ENCODE assay signal across 30 cellular contexts in genomic region chr17:69188796-69189195, GRCh38. TPM values are rescaled to one million over a fixed set of nuclear protein-coding genes. Genes with fewer than 3 reads are reported as not detected.
"Had no signal": no experiment of that assay in that cellular context is flagged by ENCODE, and none has a peak within 500 bp of the region (broad histone marks: within the 10 kb centered on the region; RNA-seq: fewer than 3 reads in every experiment).

No MANE protein-coding gene starts in this region.

- H3K9me3 ChIP-seq: ovary, psoas muscle, right lobe of liver, sigmoid colon, stomach, thoracic aorta, thyroid gland, tibial nerve, upper lobe of left lung, vagina had no signal

- H3K9me3 Mint-ChIP-seq: naive B cell; naive thymus-derived CD8-positive, alpha-beta T cell; natural killer cell treated with Interleukin-12 subunit alpha and Interleukin-12 subunit beta and Interleukin-15 and Interleukin-18, amount 100 ng/mL, for 72 hours; stimulated activated effector memory CD8-positive, alpha-beta T cell treated with anti-CD3 and anti-CD28 coated beads, Interleukin-12 subunit alpha, Interleukin-12 subunit beta, amount 100 ng/mL, for 72 hours; stimulated activated naive B cell treated with anti-CD40 and anti-IgM and Interleukin-4, amounts not matched to agents 10 μg/mL and 1 μg/mL and 100 μg/mL, for 72 hours; stimulated activated naive CD8-positive, alpha-beta T cell treated with anti-CD3 and anti-CD28 coated beads, Interleukin-15, Interleukin-2, amounts not matched to agents 100 ng/mL and 50 ng/mL, for 24 hours had no signal

- H2AFZ ChIP-seq: parathyroid adenoma had no signal

- H3K27ac ChIP-seq: ovary, parathyroid adenoma, psoas muscle, right lobe of liver, sigmoid colon, stomach, thoracic aorta, thyroid gland, tibial nerve, upper lobe of left lung, vagina had no signal

- H3K27me3 Mint-ChIP-seq: naive B cell; naive thymus-derived CD8-positive, alpha-beta T cell; natural killer cell treated with Interleukin-12 subunit alpha and Interleukin-12 subunit beta and Interleukin-15 and Interleukin-18, amount 100 ng/mL, for 72 hours; progenitor cell of endocrine pancreas; stimulated activated naive B cell treated with anti-CD40 and anti-IgM and Interleukin-4, amounts not matched to agents 10 μg/mL and 1 μg/mL and 100 μg/mL, for 72 hours; stimulated activated naive CD8-positive, alpha-beta T cell treated with anti-CD3 and anti-CD28 coated beads, Interleukin-15, Interleukin-2, amounts not matched to agents 100 ng/mL and 50 ng/mL, for 24 hours had no signal

- H3K4me3 Mint-ChIP-seq: naive B cell; naive thymus-derived CD8-positive, alpha-beta T cell; natural killer cell treated with Interleukin-12 subunit alpha and Interleukin-12 subunit beta and Interleukin-15 and Interleukin-18, amount 100 ng/mL, for 72 hours; neural crest cell; stimulated activated effector memory CD8-positive, alpha-beta T cell treated with anti-CD3 and anti-CD28 coated beads, Interleukin-12 subunit alpha, Interleukin-12 subunit beta, amount 100 ng/mL, for 72 hours; stimulated activated naive B cell treated with anti-CD40 and anti-IgM and Interleukin-4, amounts not matched to agents 10 μg/mL and 1 μg/mL and 100 μg/mL, for 72 hours; stimulated activated naive CD8-positive, alpha-beta T cell treated with anti-CD3 and anti-CD28 coated beads, Interleukin-15, Interleukin-2, amounts not matched to agents 100 ng/mL and 50 ng/mL, for 24 hours had no signal

- H3K79me2 ChIP-seq: parathyroid adenoma had no signal

- ATAC-seq: naive thymus-derived CD8-positive, alpha-beta T cell; natural killer cell treated with Interleukin-12 subunit alpha and Interleukin-12 subunit beta and Interleukin-15 and Interleukin-18, amount 100 ng/mL, for 72 hours; psoas muscle; right cardiac atrium; right lobe of liver; stimulated activated effector memory CD8-positive, alpha-beta T cell treated with anti-CD3 and anti-CD28 coated beads, Interleukin-12 subunit alpha, Interleukin-12 subunit beta, amount 100 ng/mL, for 72 hours; stimulated activated naive B cell treated with anti-CD40 and anti-IgM and Interleukin-4, amounts not matched to agents 10 μg/mL and 1 μg/mL and 100 μg/mL, for 72 hours had no signal

- H3K27me3 ChIP-seq: ovary, right lobe of liver, sigmoid colon, stomach, thyroid gland, tibial nerve, upper lobe of left lung, vagina had no signal

- FAIRE-seq: small intestine, urothelium cell line had no signal

- H3K4me1 Mint-ChIP-seq: naive B cell; naive thymus-derived CD8-positive, alpha-beta T cell; stimulated activated effector memory CD8-positive, alpha-beta T cell treated with anti-CD3 and anti-CD28 coated beads, Interleukin-12 subunit alpha, Interleukin-12 subunit beta, amount 100 ng/mL, for 72 hours; stimulated activated naive B cell treated with anti-CD40 and anti-IgM and Interleukin-4, amounts not matched to agents 10 μg/mL and 1 μg/mL and 100 μg/mL, for 72 hours had no signal

- H3K4me3 ChIP-seq: ovary, psoas muscle, right lobe of liver, sigmoid colon, stomach, thoracic aorta, thyroid gland, tibial nerve, upper lobe of left lung, vagina had no signal

- H3K36me3 ChIP-seq: ovary, sigmoid colon, thoracic aorta, thyroid gland, upper lobe of left lung, vagina had no signal

- H3K4me1 ChIP-seq: parathyroid adenoma, psoas muscle, right lobe of liver, sigmoid colon, stomach, thyroid gland, tibial nerve, upper lobe of left lung, vagina had no signal

- H3K36me3 Mint-ChIP-seq: naive B cell; natural killer cell treated with Interleukin-12 subunit alpha and Interleukin-12 subunit beta and Interleukin-15 and Interleukin-18, amount 100 ng/mL, for 72 hours; stimulated activated effector memory CD8-positive, alpha-beta T cell treated with anti-CD3 and anti-CD28 coated beads, Interleukin-12 subunit alpha, Interleukin-12 subunit beta, amount 100 ng/mL, for 72 hours; stimulated activated naive B cell treated with anti-CD40 and anti-IgM and Interleukin-4, amounts not matched to agents 10 μg/mL and 1 μg/mL and 100 μg/mL, for 72 hours had no signal

- H3K9ac ChIP-seq: parathyroid adenoma had no signal

- H3K27ac Mint-ChIP-seq: natural killer cell treated with Interleukin-12 subunit alpha and Interleukin-12 subunit beta and Interleukin-15 and Interleukin-18, amount 100 ng/mL, for 72 hours; progenitor cell of endocrine pancreas; stimulated activated effector memory CD8-positive, alpha-beta T cell treated with anti-CD3 and anti-CD28 coated beads, Interleukin-12 subunit alpha, Interleukin-12 subunit beta, amount 100 ng/mL, for 72 hours; stimulated activated naive B cell treated with anti-CD40 and anti-IgM and Interleukin-4, amounts not matched to agents 10 μg/mL and 1 μg/mL and 100 μg/mL, for 72 hours; stimulated activated naive CD8-positive, alpha-beta T cell treated with anti-CD3 and anti-CD28 coated beads, Interleukin-15, Interleukin-2, amounts not matched to agents 100 ng/mL and 50 ng/mL, for 24 hours had no signal

- DNase-seq: naive B cell; naive thymus-derived CD8-positive, alpha-beta T cell; occipital lobe; ovary; posterior cingulate gyrus; psoas muscle; right cardiac atrium; right lobe of liver; sigmoid colon; small intestine; stimulated activated CD4-positive, alpha-beta T cell treated with anti-CD3 and anti-CD28 coated beads, Interleukin-15, amount 100 ng/mL, for 24 hours; stimulated activated CD4-positive, alpha-beta T cell treated with anti-CD3 and anti-CD28 coated beads, Interleukin-2, amount 100 ng/mL, for 24 hours; stimulated activated CD4-positive, alpha-beta T cell treated with anti-CD3 and anti-CD28 coated beads, Interleukin-2, amount 100 ng/mL, for 48 hours; stimulated activated CD4-positive, alpha-beta T cell treated with anti-CD3 and anti-CD28 coated beads, Interleukin-4, amount 100 ng/mL, for 24 hours; stimulated activated naive B cell treated with anti-CD40 and anti-IgM and Interleukin-4, amounts not matched to agents 10 μg/mL and 1 μg/mL and 100 μg/mL, for 72 hours; stimulated activated naive CD4-positive, alpha-beta T cell treated with Interleukin-2 at 50 U/mL for 16 hours; stomach; thyroid gland; trophoblast cell; upper lobe of left lung had no signal

RNA-seq across cellular contexts. Expression of gene ABCA10, which starts 39.8 kb away (rescaled TPM):
- polyA plus RNA-seq: naive thymus-derived CD8-positive, alpha-beta T cell had no signal
